In the genomic region with DNA sequence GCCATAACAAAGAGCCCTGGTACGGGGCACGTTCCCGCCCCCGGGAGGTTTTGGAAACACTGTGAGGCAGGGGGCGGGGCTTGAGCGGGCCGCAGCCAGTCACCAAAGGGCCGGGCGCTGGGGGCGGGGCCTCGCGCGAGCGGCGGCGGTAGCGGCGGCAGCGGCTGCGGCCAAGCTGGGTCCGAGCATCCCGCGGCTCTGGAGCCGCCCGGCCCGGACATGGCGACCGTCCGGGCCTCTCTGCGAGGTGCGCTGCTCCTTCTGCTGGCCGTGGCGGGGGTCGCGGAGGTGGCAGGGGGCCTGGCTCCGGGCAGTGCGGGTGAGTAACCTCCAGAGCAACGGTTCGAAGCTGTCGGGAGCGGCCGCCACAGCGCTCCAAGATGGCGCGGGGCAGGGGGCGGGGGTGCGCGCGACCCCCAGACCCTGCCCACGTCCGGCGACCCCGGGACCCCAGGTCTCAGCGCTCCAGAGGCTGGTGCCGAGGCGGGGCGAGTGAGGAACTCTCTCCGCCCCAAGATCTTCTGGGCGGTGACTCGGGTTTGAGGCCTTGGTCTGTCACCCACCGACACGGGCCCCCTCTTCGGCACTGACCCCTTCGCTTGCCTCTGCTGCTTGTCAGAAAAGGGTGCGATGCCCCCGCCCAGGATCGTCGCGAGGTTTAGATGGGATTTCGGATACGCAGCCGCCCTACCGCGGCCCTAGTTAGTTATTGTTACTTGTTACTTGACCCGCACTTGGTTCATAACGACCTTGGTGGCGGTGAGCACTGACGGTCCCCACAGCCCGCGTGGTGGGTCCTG, we compare ENCODE assay signal across 8 cellular contexts. TPM values are rescaled to one million over a fixed set of nuclear protein-coding genes. Genes with fewer than 3 reads are reported as not detected.
DNase-seq lines count a peak whose midpoint lies in the region; ATAC-seq and TF ChIP-seq lines count a peak whose summit lies in the region.

A gene with protein sequence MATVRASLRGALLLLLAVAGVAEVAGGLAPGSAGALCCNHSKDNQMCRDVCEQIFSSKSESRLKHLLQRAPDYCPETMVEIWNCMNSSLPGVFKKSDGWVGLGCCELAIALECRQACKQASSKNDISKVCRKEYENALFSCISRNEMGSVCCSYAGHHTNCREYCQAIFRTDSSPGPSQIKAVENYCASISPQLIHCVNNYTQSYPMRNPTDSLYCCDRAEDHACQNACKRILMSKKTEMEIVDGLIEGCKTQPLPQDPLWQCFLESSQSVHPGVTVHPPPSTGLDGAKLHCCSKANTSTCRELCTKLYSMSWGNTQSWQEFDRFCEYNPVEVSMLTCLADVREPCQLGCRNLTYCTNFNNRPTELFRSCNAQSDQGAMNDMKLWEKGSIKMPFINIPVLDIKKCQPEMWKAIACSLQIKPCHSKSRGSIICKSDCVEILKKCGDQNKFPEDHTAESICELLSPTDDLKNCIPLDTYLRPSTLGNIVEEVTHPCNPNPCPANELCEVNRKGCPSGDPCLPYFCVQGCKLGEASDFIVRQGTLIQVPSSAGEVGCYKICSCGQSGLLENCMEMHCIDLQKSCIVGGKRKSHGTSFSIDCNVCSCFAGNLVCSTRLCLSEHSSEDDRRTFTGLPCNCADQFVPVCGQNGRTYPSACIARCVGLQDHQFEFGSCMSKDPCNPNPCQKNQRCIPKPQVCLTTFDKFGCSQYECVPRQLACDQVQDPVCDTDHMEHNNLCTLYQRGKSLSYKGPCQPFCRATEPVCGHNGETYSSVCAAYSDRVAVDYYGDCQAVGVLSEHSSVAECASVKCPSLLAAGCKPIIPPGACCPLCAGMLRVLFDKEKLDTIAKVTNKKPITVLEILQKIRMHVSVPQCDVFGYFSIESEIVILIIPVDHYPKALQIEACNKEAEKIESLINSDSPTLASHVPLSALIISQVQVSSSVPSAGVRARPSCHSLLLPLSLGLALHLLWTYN (plus strand): TSS at position 134 of the 800 bp plus-strand sequence. CDS start 86 bp downstream, at position 220.

- in situ Hi-C loops in endometrial microvascular endothelial cells (cut with HindIII; ENCODE audit: inconsistent ontology term, low pct_unique_long_range_greater_than_20kb, low sequenced_read_pairs) = no loop called here

- TF ChIP-seq POLR2A in GM19193 (IDR thresholded peaks at IDR 0.05; ENCODE audit: extremely low read depth, insufficient read depth, insufficient read length) = peak; percentile 60

- DNase-seq in AML-193 (lab: John Stamatoyannopoulos, UW) (peak; percentile 70 to 76), NCI-H82 (lab: John Stamatoyannopoulos, UW) (peak; percentile 83), mesenteric fat pad (ENCODE audit: low spot score) (peak; percentile 96)
- DNase-seq in activated CD8-positive, alpha-beta memory T cell treated with anti-CD3 and anti-CD28 coated beads, Interleukin-2, amount 50 U/mL, for 24 hours (ENCODE audit: extremely low read depth) = peak; percentile 65
- peak; percentile 78 for DNase-seq in stimulated activated CD8-positive, alpha-beta memory T cell treated with anti-CD3 and anti-CD28 coated beads, Interleukin-12 subunit alpha, Interleukin-12 subunit beta, amount 100 ng/mL, for 4 hours (ENCODE audit: low read depth)

- ATAC-seq in HG03457 (IDR thresholded peaks at IDR 0.05; ENCODE audit: unreplicated experiment) = peak; percentile 79

RNA-seq across cellular contexts. Expression of the gene that starts here (rescaled TPM):
- total RNA-seq in endometrial microvascular endothelial cells (ENCODE audit: inconsistent ontology term) (13.6 TPM), mesenteric fat pad (18.5 TPM)

Comparison
In these comparisons a context has a peak if more than half of its experiments do, and no peak if none do; other contexts are left out.
1. Peak in every context shown above with its lines: DNase-seq and ATAC-seq.